Comparison of ENCODE assay signal across 38 cellular contexts in genomic region chr17:63511331-63511730, GRCh38. TPM values are rescaled to one million over a fixed set of nuclear protein-coding genes. Genes with fewer than 3 reads are reported as not detected.
"Had no signal": no experiment of that assay in that cellular context is flagged by ENCODE, and none has a peak within 500 bp of the region (broad histone marks: within the 10 kb centered on the region; RNA-seq: fewer than 3 reads in every experiment).

No MANE protein-coding gene starts in this region.

- H3K9me3 ChIP-seq: adrenal gland, ascending aorta, body of pancreas, breast epithelium had no signal

- FAIRE-seq: astrocyte, bronchial epithelial cell had no signal

- H3K36me3 ChIP-seq: adrenal gland, ascending aorta, brain microvascular endothelial cell, breast epithelium, cardiac muscle cell had no signal

- H3K4me3 ChIP-seq: adrenal gland, ascending aorta, body of pancreas, breast epithelium, cardiac muscle cell had no signal

- H3K27ac ChIP-seq: adrenal gland, ascending aorta, body of pancreas, brain microvascular endothelial cell, breast epithelium, cardiac muscle cell had no signal

- ATAC-seq: activated naive CD4-positive, alpha-beta T cell treated with anti-CD3 and anti-CD28 coated beads, Interleukin-2, amount 50 U/mL, for 72 hours; activated naive CD8-positive, alpha-beta T cell treated with anti-CD3 and anti-CD28 coated beads, Interleukin-2, amount 50 U/mL, for 24 hours; activated T-cell treated with anti-CD3 and anti-CD28 coated beads, Interleukin-2, amount 50 U/mL, for 4 hours; activated T-cell treated with anti-CD3 and anti-CD28 coated beads, Interleukin-2, amount 50 U/mL, for 72 hours; activated T-helper 17 cell treated with anti-CD3 and anti-CD28 coated beads, Interleukin-2, amount 50 U/mL, for 72 hours; body of pancreas had no signal

- DNase-seq: activated effector memory CD4-positive, alpha-beta T cell treated with anti-CD3 and anti-CD28 coated beads, Interleukin-2, amount 50 U/mL, for 16 hours; activated effector memory CD4-positive, alpha-beta T cell treated with Interleukin-2 at 50 U/mL for 16 hours; activated gamma-delta T cell; activated gamma-delta T cell treated with Interleukin-2 at 50 U/mL for 16 hours; activated naive CD4-positive, alpha-beta T cell; activated naive CD4-positive, alpha-beta T cell treated with anti-CD3 and anti-CD28 coated beads for 36 hours; activated naive CD4-positive, alpha-beta T cell treated with anti-CD3 and anti-CD28 coated beads, Interleukin-2, amount 10 ng/mL, durations not matched to agents 7 days and 5 days; activated naive CD4-positive, alpha-beta T cell treated with anti-CD3 and anti-CD28 coated beads, Interleukin-2, amount 50 U/mL, for 16 hours; activated naive CD4-positive, alpha-beta T cell treated with Interleukin-2 at 50 U/mL for 16 hours; activated naive CD8-positive, alpha-beta T cell treated with anti-CD3 and anti-CD28 coated beads for 36 hours; activated naive CD8-positive, alpha-beta T cell treated with anti-CD3 and anti-CD28 coated beads, Interleukin-2, amount 10 ng/mL, durations not matched to agents 7 days and 5 days; activated naive CD8-positive, alpha-beta T cell treated with anti-CD3 and anti-CD28 coated beads, Interleukin-2, amount 50 U/mL, for 24 hours; activated T-cell treated with anti-CD3 and anti-CD28 coated beads for 4 hours; activated T-cell treated with anti-CD3 and anti-CD28 coated beads, Interleukin-2, amount 50 U/mL, for 1 hour; activated T-cell treated with anti-CD3 and anti-CD28 coated beads, Interleukin-2, amount 50 U/mL, for 24 hours; activated T-cell treated with anti-CD3 and anti-CD28 coated beads, Interleukin-2, amount 50 U/mL, for 4 hours; activated T-cell treated with anti-CD3 and anti-CD28 coated beads, Interleukin-2, amount 50 U/mL, for 48 hours; activated T-cell treated with anti-CD3 and anti-CD28 coated beads, Interleukin-2, amount 50 U/mL, for 72 hours; adrenal gland; amniotic stem cell; amygdala; anterior cingulate cortex; aorta; body of pancreas; brain microvascular endothelial cell; caudate nucleus; central memory CD4-positive, alpha-beta T cell; cerebellar nuclear complex had no signal

- H3K27me3 ChIP-seq: adrenal gland, ascending aorta, body of pancreas, brain microvascular endothelial cell, breast epithelium, cardiac muscle cell had no signal

- H3K4me1 ChIP-seq: adrenal gland, ascending aorta, body of pancreas, breast epithelium had no signal

RNA-seq across cellular contexts. Expression of gene KCNH6, which starts 11.8 kb away (rescaled TPM):
- total RNA-seq: activated naive CD4-positive, alpha-beta T cell treated with anti-CD3 and anti-CD28 coated beads for 36 hours; activated naive CD8-positive, alpha-beta T cell treated with anti-CD3 and anti-CD28 coated beads for 36 hours; activated naive CD8-positive, alpha-beta T cell treated with anti-CD3 and anti-CD28 coated beads, Interleukin-2, amount 10 ng/mL, durations not matched to agents 7 days and 5 days; activated T-cell treated with anti-CD3 and anti-CD28 coated beads, Interleukin-2, amount 50 U/mL, for 4 hours; activated T-cell treated with anti-CD3 and anti-CD28 coated beads, Interleukin-2, amount 50 U/mL, for 72 hours; activated T-helper 1 cell treated with anti-CD3 and anti-CD28 coated beads, Interleukin-12 subunit alpha, Interleukin-12 subunit beta, Interleukin-2, Interleukin-4 antibody, amounts not matched to agents 30 ng/mL and 10 ng/mL and 1 ng/mL, durations not matched to agents 14 hours and 24 hours and 36 hours; activated T-helper 2 cell treated with anti-CD3 and anti-CD28 coated beads, Interferon-gamma antibody, Interleukin-2, Interleukin-4, amounts not matched to agents 10 μg/mL and 5 μg/mL and 100 μg/mL, durations not matched to agents 14 hours and 24 hours and 36 hours; aorta; ascending aorta; astrocyte; breast epithelium; bronchial epithelial cell; cardiac septum had no signal
- polyA plus RNA-seq: aorta had no signal

RNA-seq across cellular contexts. Expression of gene ACE, which starts 34.5 kb away (rescaled TPM):
- total RNA-seq: activated naive CD8-positive, alpha-beta T cell treated with anti-CD3 and anti-CD28 coated beads for 36 hours; activated T-helper 2 cell treated with anti-CD3 and anti-CD28 coated beads, Interferon-gamma antibody, Interleukin-2, Interleukin-4, amounts not matched to agents 10 μg/mL and 5 μg/mL and 100 μg/mL, durations not matched to agents 14 hours and 24 hours and 36 hours; bronchial epithelial cell had no signal
